Comparison of ENCODE assay signal across 1 cellular context in the genomic region with DNA sequence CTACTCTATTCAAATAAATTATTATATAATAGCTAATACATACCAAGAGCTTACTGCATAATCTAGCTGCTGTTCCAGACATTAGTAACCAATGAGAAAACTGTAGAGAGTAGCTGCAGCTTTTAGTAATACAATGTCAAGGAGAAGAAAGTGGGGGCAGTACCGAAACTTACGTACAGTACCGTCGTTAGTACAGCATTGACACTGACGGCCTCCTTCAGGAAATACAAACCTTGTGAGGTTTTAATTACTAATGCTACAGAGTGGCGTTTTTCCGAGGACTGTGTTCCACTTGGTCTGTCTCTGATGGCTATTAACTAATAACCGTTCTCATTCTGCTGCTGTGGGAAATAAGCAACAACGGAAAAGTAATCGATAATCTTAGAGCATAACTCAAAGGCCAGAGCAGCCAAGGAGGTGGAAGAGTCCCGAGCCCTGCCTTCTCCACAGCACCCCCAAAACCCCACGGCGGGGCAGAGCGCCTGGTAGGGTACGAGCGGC.
TF ChIP-seq lines count a peak whose summit lies in the region.

No MANE protein-coding gene starts in this region.

TF ChIP-seq in GM12878, 131 proteins besides CTCF, POLR2A, EP300 and RAD21 (continued from another document):
- TF ChIP-seq JUND (IDR thresholded peaks at IDR 0.05; ENCODE audit: low read depth, low read length) (no peak), ATF7 (IDR thresholded peaks at IDR 0.05; ENCODE audit: low read depth) (peak; percentile 36; the same call in 1 of the 2 replicates), SUZ12 (IDR thresholded peaks at IDR 0.05; ENCODE audit: unreplicated experiment) (no peak), RELA (IDR thresholded peaks at IDR 0.05; ENCODE audit: borderline replicate concordance, partially characterized antibody) (peak; percentile 36), PAX8 (IDR thresholded peaks at IDR 0.05) (no peak), PKNOX1 (IDR thresholded peaks at IDR 0.05) (peak; percentile 53; the same call in 1 of the 2 replicates), HDAC2 (IDR thresholded peaks at IDR 0.05) (no peak), BHLHE40 (IDR thresholded peaks at IDR 0.05; ENCODE audit: borderline replicate concordance in 1 of 2, low read depth in 2 of 2, low read length in 1 of 2) (no peak), KAT2A (conservative IDR thresholded peaks at IDR 0.05; ENCODE audit: control insufficient read depth, low read depth, low read length) (no peak), SKIL (IDR thresholded peaks at IDR 0.05; ENCODE audit: low read depth, poor library complexity, severe bottlenecking) (peak; percentile 44), SIN3A (IDR thresholded peaks at IDR 0.05; ENCODE audit: low read depth, low read length) (no peak), NRF1 (conservative IDR thresholded peaks at IDR 0.05; ENCODE audit: low read depth, low read length) (no peak), TARDBP (IDR thresholded peaks at IDR 0.05; ENCODE audit: borderline replicate concordance) (0 out of 2 replicates have a peak, but pooled peaks have one; percentile 11), PML (IDR thresholded peaks at IDR 0.05; ENCODE audit: low read length) (peak; percentile 71), CBX5 (IDR thresholded peaks at IDR 0.05; ENCODE audit: low read depth) (no peak), CHD2 (IDR thresholded peaks at IDR 0.05; ENCODE audit: borderline replicate concordance, low read depth, low read length) (0 out of 2 replicates have a peak, but pooled peaks have one; percentile 18), IRF4 (IDR thresholded peaks at IDR 0.05; ENCODE audit: low read depth, low read length) (0 out of 2 replicates have a peak, but pooled peaks have one; percentile 12), SMC3 (IDR thresholded peaks at IDR 0.05; ENCODE audit: borderline replicate concordance, low read length) (no peak), ZNF622 (IDR thresholded peaks at IDR 0.05) (no peak), ZBTB40 (IDR thresholded peaks at IDR 0.05; ENCODE audit: borderline replicate concordance) (no peak), REST (IDR thresholded peaks at IDR 0.05; ENCODE audit: low read depth, low read length) (no peak), TBL1XR1 (IDR thresholded peaks at IDR 0.05; ENCODE audit: low read depth, low read length) (no peak), TCF12 (IDR thresholded peaks at IDR 0.05; ENCODE audit: low read depth, low read length) (no peak), MEF2B (IDR thresholded peaks at IDR 0.05; ENCODE audit: partially characterized antibody, poor library complexity, severe bottlenecking) (no peak), POU2F2 (IDR thresholded peaks at IDR 0.05; ENCODE audit: borderline replicate concordance, low read depth, low read length) (peak; percentile 24; the same call in 1 of the 3 replicates), KDM1A (IDR thresholded peaks at IDR 0.05; ENCODE audit: borderline replicate concordance) (no peak), CREB1 (IDR thresholded peaks at IDR 0.05; ENCODE audit: low read depth) (peak; percentile 73; the same call in 1 of the 2 replicates), HSF1 (IDR thresholded peaks at IDR 0.05; ENCODE audit: low read depth, low read length) (no peak), DPF2 (IDR thresholded peaks at IDR 0.05) (no peak), SP1 (IDR thresholded peaks at IDR 0.05; ENCODE audit: low read depth, low read length) (no peak), NFXL1 (IDR thresholded peaks at IDR 0.05; ENCODE audit: borderline replicate concordance) (no peak), FOS (IDR thresholded peaks at IDR 0.05; ENCODE audit: borderline replicate concordance, extremely low read depth, insufficient read length) (no peak), JUNB (IDR thresholded peaks at IDR 0.05) (peak; percentile 44)
- TF ChIP-seq, protein P1, sequence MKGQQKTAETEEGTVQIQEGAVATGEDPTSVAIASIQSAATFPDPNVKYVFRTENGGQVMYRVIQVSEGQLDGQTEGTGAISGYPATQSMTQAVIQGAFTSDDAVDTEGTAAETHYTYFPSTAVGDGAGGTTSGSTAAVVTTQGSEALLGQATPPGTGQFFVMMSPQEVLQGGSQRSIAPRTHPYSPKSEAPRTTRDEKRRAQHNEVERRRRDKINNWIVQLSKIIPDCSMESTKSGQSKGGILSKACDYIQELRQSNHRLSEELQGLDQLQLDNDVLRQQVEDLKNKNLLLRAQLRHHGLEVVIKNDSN (IDR thresholded peaks at IDR 0.05; ENCODE audit: borderline replicate concordance, extremely low read length, insufficient read depth, low read depth, low read length) = no peak
